8 cellular contexts compared by ENCODE assay signal in the genomic region with DNA sequence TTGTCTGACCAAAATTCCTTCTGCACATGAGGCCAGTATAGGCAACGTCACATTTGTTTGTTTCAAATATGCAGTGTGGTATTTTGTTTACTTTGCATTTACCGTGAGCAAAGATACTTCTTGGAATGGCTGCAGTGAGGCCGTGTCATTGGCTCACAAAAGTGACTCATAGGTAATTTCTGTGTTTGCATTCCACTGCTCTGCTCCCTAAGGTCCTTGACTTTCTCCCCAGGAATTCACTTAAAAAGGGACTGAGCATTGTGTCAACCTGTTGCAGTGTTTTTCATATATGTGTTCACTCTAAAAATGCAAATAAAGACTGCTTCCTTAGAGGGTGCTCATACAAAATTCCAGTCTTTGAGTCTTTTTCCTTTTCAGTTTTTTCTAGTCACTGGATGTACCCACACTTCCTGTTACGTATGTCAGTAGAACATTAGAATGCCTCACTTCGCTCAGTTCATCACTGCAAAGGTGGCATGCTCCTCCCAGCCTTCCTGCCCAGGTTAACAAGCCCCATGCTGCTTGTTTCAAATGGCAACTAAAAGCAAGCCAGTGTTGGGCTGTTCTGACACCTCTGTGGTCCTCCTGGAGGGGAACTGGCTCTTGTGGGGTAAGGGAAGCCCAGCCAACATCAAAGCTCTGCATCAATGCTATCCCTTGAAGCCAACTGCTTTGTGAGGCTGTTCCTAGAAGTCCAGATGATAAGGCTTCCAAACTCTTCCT. TPM values are rescaled to one million over a fixed set of nuclear protein-coding genes. Genes with fewer than 3 reads are reported as not detected.
DNase-seq lines count a peak whose midpoint lies in the region; ATAC-seq and TF ChIP-seq lines count a peak whose summit lies in the region.

No MANE protein-coding gene starts in this region.

- TF ChIP-seq CTCF in BJ (IDR thresholded peaks at IDR 0.05; ENCODE audit: insufficient read depth, low read depth, low read length) (no peak), fibroblast of villous mesenchyme (IDR thresholded peaks at IDR 0.05; ENCODE audit: insufficient read depth, low read depth, low read length) (no peak), spleen (IDR thresholded peaks at IDR 0.05 in 8 of 11, conservative IDR thresholded peaks at IDR 0.05 in 3 of 11) (no peak)

- peak overlapping the region; percentile 31 to 78 (median 55) for H3K27ac ChIP-seq in spleen

- no peak for TF ChIP-seq POLR2A in spleen (IDR thresholded peaks at IDR 0.05)

- intact Hi-C loops in activated T-helper 1 cell treated with anti-CD3 and anti-CD28 coated beads, Interleukin-12 subunit alpha, Interleukin-12 subunit beta, Interleukin-2, Interleukin-4 antibody, amounts not matched to agents 30 ng/mL and 10 ng/mL and 1 ng/mL, durations not matched to agents 14 hours and 24 hours and 36 hours (cut with micrococcal nuclease), result loop anchor here (2.0 kb wide), 1 partner anchor 42 kb away; a partner anchor contains a TSS
- intact Hi-C loops in spleen (cut with DNase I; ENCODE audit: low total_unique reads), result no loop called here

- DNase-seq in BJ (ENCODE audit: low read depth) (peak; percentile 89), HuH-7 (ENCODE audit: low spot score) (peak; percentile 65), fibroblast of villous mesenchyme (ENCODE audit: low read depth) (peak; percentile 92), spleen (no peak), NCI-H187 (lab: John Stamatoyannopoulos, UW) (no peak), HUDEP-2 (lab: John Stamatoyannopoulos, UW; ENCODE audit: unreplicated experiment in 76 of 76) (no peak)
- peak; percentile 34 for DNase-seq in activated T-helper 1 cell treated with anti-CD3 and anti-CD28 coated beads, Interleukin-12 subunit alpha, Interleukin-12 subunit beta, Interleukin-2, Interleukin-4 antibody, amounts not matched to agents 30 ng/mL and 10 ng/mL and 1 ng/mL, durations not matched to agents 14 hours and 24 hours and 36 hours (ENCODE audit: low spot score)

- ATAC-seq in HG03159 (IDR thresholded peaks at IDR 0.05; ENCODE audit: unreplicated experiment), result no peak

- H3K4me1 Mint-ChIP-seq in activated T-helper 1 cell treated with anti-CD3 and anti-CD28 coated beads, Interleukin-12 subunit alpha, Interleukin-12 subunit beta, Interleukin-2, Interleukin-4 antibody, amounts not matched to agents 30 ng/mL and 10 ng/mL and 1 ng/mL, durations not matched to agents 14 hours and 24 hours and 36 hours (ENCODE audit: low read depth), result peaks cover 63% of the 10 kb centered on the region

- CTCF ChIA-PET in BJ (lab: Yijun Ruan, JAX), result interaction anchor here (0.9 kb wide), 1 partner anchor 15 kb away, joined by 3 read pairs; no protein-coding TSS in a partner anchor

- peaks cover 14 to 59% (median 30%) of the 10 kb centered on the region in 6 donors for H3K4me1 ChIP-seq in spleen

- peaks cover 23% of the 10 kb centered on the region for H3K36me3 ChIP-seq in BJ (ENCODE audit: control insufficient read depth, insufficient read depth, low read length)
- peaks cover 2 to 90% (median 52%) of the 10 kb centered on the region in 6 donors for H3K36me3 ChIP-seq in spleen

- H3K9me3 Mint-ChIP-seq in activated T-helper 1 cell treated with anti-CD3 and anti-CD28 coated beads, Interleukin-12 subunit alpha, Interleukin-12 subunit beta, Interleukin-2, Interleukin-4 antibody, amounts not matched to agents 30 ng/mL and 10 ng/mL and 1 ng/mL, durations not matched to agents 14 hours and 24 hours and 36 hours, result no peaks in the 10 kb centered on the region

- H3K27ac Mint-ChIP-seq in activated T-helper 1 cell treated with anti-CD3 and anti-CD28 coated beads, Interleukin-12 subunit alpha, Interleukin-12 subunit beta, Interleukin-2, Interleukin-4 antibody, amounts not matched to agents 30 ng/mL and 10 ng/mL and 1 ng/mL, durations not matched to agents 14 hours and 24 hours and 36 hours, result peak overlapping the region; percentile 94

- H3K27me3 ChIP-seq in BJ (ENCODE audit: control insufficient read depth, insufficient read depth, low read length) (no peaks in the 10 kb centered on the region), spleen (replicated peaks in 1 of 7) (no peaks in the 10 kb centered on the region)

- POLR2A ChIA-PET in BJ (lab: Charles Lee), result no interaction called here

- no peak overlapping the region for H3K4me3 ChIP-seq in BJ (ENCODE audit: low read depth, low read length)
- H3K4me3 ChIP-seq in fibroblast of villous mesenchyme (ENCODE audit: low read depth, low read length), result no peak overlapping the region
- H3K4me3 ChIP-seq in spleen, result no peak overlapping the region

- H3K27me3 Mint-ChIP-seq in activated T-helper 1 cell treated with anti-CD3 and anti-CD28 coated beads, Interleukin-12 subunit alpha, Interleukin-12 subunit beta, Interleukin-2, Interleukin-4 antibody, amounts not matched to agents 30 ng/mL and 10 ng/mL and 1 ng/mL, durations not matched to agents 14 hours and 24 hours and 36 hours (ENCODE audit: insufficient read depth), result no peaks in the 10 kb centered on the region

- H3K9me3 ChIP-seq in spleen, result no peaks in the 10 kb centered on the region

- whole genome bisulfite sequencing in spleen, 5 donors, result 43 to 63% (median 54%) methylated on average over 5 of the region's 5 CpGs

- H3K36me3 Mint-ChIP-seq in activated T-helper 1 cell treated with anti-CD3 and anti-CD28 coated beads, Interleukin-12 subunit alpha, Interleukin-12 subunit beta, Interleukin-2, Interleukin-4 antibody, amounts not matched to agents 30 ng/mL and 10 ng/mL and 1 ng/mL, durations not matched to agents 14 hours and 24 hours and 36 hours (ENCODE audit: low read depth), result peaks cover 58% of the 10 kb centered on the region

- H3K4me3 Mint-ChIP-seq in activated T-helper 1 cell treated with anti-CD3 and anti-CD28 coated beads, Interleukin-12 subunit alpha, Interleukin-12 subunit beta, Interleukin-2, Interleukin-4 antibody, amounts not matched to agents 30 ng/mL and 10 ng/mL and 1 ng/mL, durations not matched to agents 14 hours and 24 hours and 36 hours, result peak overlapping the region; percentile 50

RNA-seq across cellular contexts. Expression of a gene that starts 9.1 kb away (rescaled TPM):
- polyA plus RNA-seq in BJ (2011; rRNA removed), result 8.9 and 10.0 TPM in 2 replicates
- 2.2 and 3.2 TPM in 2 replicates for polyA minus RNA-seq in BJ (2011; rRNA and poly(A)+ RNA removed)
- 20.3 and 20.8 TPM in 2 replicates for total RNA-seq in activated T-helper 1 cell treated with anti-CD3 and anti-CD28 coated beads, Interleukin-12 subunit alpha, Interleukin-12 subunit beta, Interleukin-2, Interleukin-4 antibody, amounts not matched to agents 30 ng/mL and 10 ng/mL and 1 ng/mL, durations not matched to agents 14 hours and 24 hours and 36 hours
- 6.8 and 9.5 TPM in 2 replicates for total RNA-seq in fibroblast of villous mesenchyme
- 10 to 100 TPM; 12.9 to 19.9 (median 17.8) TPM for total RNA-seq in spleen
- 10 to 100 TPM; 15.2 to 21.5 (median 16.4) TPM for polyA plus RNA-seq in spleen

RNA-seq across cellular contexts. Expression of a gene that starts 40.0 kb away (rescaled TPM):
- polyA plus RNA-seq in BJ (2011; rRNA removed), result 219 and 268 TPM in 2 replicates
- polyA minus RNA-seq in BJ (2011; rRNA and poly(A)+ RNA removed), result 139 and 230 TPM in 2 replicates
- total RNA-seq in activated T-helper 1 cell treated with anti-CD3 and anti-CD28 coated beads, Interleukin-12 subunit alpha, Interleukin-12 subunit beta, Interleukin-2, Interleukin-4 antibody, amounts not matched to agents 30 ng/mL and 10 ng/mL and 1 ng/mL, durations not matched to agents 14 hours and 24 hours and 36 hours, result 60.4 and 62.4 TPM in 2 replicates
- total RNA-seq in fibroblast of villous mesenchyme, result 144 and 195 TPM in 2 replicates
- total RNA-seq in spleen, result 100 to 1,000 TPM in 4 of 7 donors, 10 to 100 TPM in 3; 88.0 to 134 (median 110) TPM
- 10 to 100 TPM; 32.9 to 46.8 (median 46.6) TPM for polyA plus RNA-seq in spleen

RNA-seq across cellular contexts. Expression of a gene that starts 43.1 kb away (rescaled TPM):
- polyA plus RNA-seq in BJ (2011; rRNA removed), result 48.3 and 49.0 TPM in 2 replicates
- 39.9 and 43.5 TPM in 2 replicates for polyA minus RNA-seq in BJ (2011; rRNA and poly(A)+ RNA removed)
- total RNA-seq in activated T-helper 1 cell treated with anti-CD3 and anti-CD28 coated beads, Interleukin-12 subunit alpha, Interleukin-12 subunit beta, Interleukin-2, Interleukin-4 antibody, amounts not matched to agents 30 ng/mL and 10 ng/mL and 1 ng/mL, durations not matched to agents 14 hours and 24 hours and 36 hours, result 86.2 and 87.5 TPM in 2 replicates
- 42.5 and 54.4 TPM in 2 replicates for total RNA-seq in fibroblast of villous mesenchyme
- total RNA-seq in spleen, result 100 to 1,000 TPM; 101 to 169 (median 129) TPM
- polyA plus RNA-seq in spleen, result 10 to 100 TPM; 26.5 to 35.5 (median 32.0) TPM

Comparison
In these comparisons a context has a peak if more than half of its experiments do, and no peak if none do; other contexts are left out.
1. DNase-seq: peak in BJ (single experiment), HuH-7 (single experiment), activated T-helper 1 cell treated with anti-CD3 and anti-CD28 coated beads, Interleukin-12 subunit alpha, Interleukin-12 subunit beta, Interleukin-2, Interleukin-4 antibody, amounts not matched to agents 30 ng/mL and 10 ng/mL and 1 ng/mL, durations not matched to agents 14 hours and 24 hours and 36 hours (single experiment) and fibroblast of villous mesenchyme (single experiment); none in spleen (single experiment), NCI-H187 (0 of 2) and HUDEP-2 (0 of 76).